14 cellular contexts compared by ENCODE assay signal in genomic region chr1:79100385-79100784, GRCh38.
A peak's percentile ranks its signal among the peaks of the same experiment; 100 is the strongest.
DNase-seq lines count a peak whose midpoint lies in the region; FAIRE-seq and TF ChIP-seq lines count a peak whose summit lies in the region.
"Had no signal": no experiment of that assay in that cellular context is flagged by ENCODE, and none has a peak within 500 bp of the region (broad histone marks: within the 10 kb centered on the region; RNA-seq: fewer than 3 reads in every experiment).

No MANE protein-coding gene starts in this region.

- TF ChIP-seq CTCF in brain microvascular endothelial cell (IDR thresholded peaks at IDR 0.05; ENCODE audit: low read depth, low read length, missing control alignments) = no peak

- H3K4me3 ChIP-seq in brain microvascular endothelial cell (ENCODE audit: low read depth, low read length) = no peak overlapping the region
- H3K4me3 ChIP-seq in H7 (ENCODE audit: insufficient read depth, low read depth, low read length) = no peak overlapping the region
- H3K4me3 ChIP-seq: body of pancreas, upper lobe of left lung had no signal

- in situ Hi-C loops in brain microvascular endothelial cell (cut with HindIII; ENCODE audit: low pct_ligation_motif_present, low sequenced_read_pairs) = no loop called here

- H3K27ac ChIP-seq in brain microvascular endothelial cell = no peak overlapping the region
- H3K27ac ChIP-seq: body of pancreas, upper lobe of left lung had no signal

- no peaks in the 10 kb centered on the region for H3K27me3 ChIP-seq in brain microvascular endothelial cell (replicated peaks)
- no peaks in the 10 kb centered on the region for H3K27me3 ChIP-seq in H7 (ENCODE audit: control insufficient read depth, insufficient read depth, low read length)
- H3K27me3 ChIP-seq: body of pancreas, upper lobe of left lung had no signal

- no peak for FAIRE-seq in HTR-8/SVneo (lab: Jason Lieb, UNC)

- DNase-seq in AG08396 (ENCODE audit: low spot score) (peak; percentile 14), HTR-8/SVneo (ENCODE audit: insufficient read length, low spot score) (peak; percentile 10), brain microvascular endothelial cell (peak; percentile 74), iris pigment epithelial cell (ENCODE audit: low read depth) (peak; percentile 86), H7 (no peak), GOT3 (lab: John Stamatoyannopoulos, UW) (no peak), SW 1271 (lab: John Stamatoyannopoulos, UW) (no peak), islet precursor cell (no peak)
- DNase-seq: AML-193, body of pancreas, DMS79, endodermal cell, T-helper 1 cell had no signal

- H3K36me3 ChIP-seq in brain microvascular endothelial cell (replicated peaks) = no peaks in the 10 kb centered on the region
- no peaks in the 10 kb centered on the region for H3K36me3 ChIP-seq in H7 (replicated peaks; ENCODE audit: control insufficient read depth, insufficient read depth, low read length)
- H3K36me3 ChIP-seq: upper lobe of left lung had no signal

Comparison
In these comparisons a context has a peak if more than half of its experiments do, and no peak if none do; other contexts are left out.
1. DNase-seq: peak in AG08396 (single experiment), HTR-8/SVneo (single experiment), brain microvascular endothelial cell (single experiment) and iris pigment epithelial cell (single experiment); none in H7 (single experiment), GOT3 (single experiment), SW 1271 (0 of 2) and islet precursor cell (single experiment).